15 cellular contexts compared by ENCODE assay signal in the genomic region with DNA sequence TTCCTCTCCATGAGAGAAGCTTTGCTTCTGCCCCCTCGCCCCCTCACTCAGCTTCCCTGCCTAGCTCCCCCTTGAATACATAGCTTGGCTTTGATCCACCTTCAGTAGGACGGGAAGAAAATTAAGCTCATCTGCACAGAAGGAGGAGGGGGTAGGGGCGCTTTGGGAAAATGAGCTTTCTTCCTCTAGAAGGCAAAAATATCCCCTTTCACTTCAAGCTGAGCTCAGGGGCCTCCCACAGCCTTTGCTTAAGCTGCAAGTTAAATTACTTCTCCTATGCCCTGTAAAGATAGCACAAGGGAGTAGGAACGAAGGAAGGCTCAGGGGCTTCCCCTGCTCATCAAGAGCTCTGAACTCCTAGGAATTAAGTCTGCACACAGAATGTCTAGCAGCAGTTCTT.
DNase-seq lines count a peak whose midpoint lies in the region; ATAC-seq and TF ChIP-seq lines count a peak whose summit lies in the region.
"Had no signal": no experiment of that assay in that cellular context is flagged by ENCODE, and none has a peak within 500 bp of the region (broad histone marks: within the 10 kb centered on the region; RNA-seq: fewer than 3 reads in every experiment).

No MANE protein-coding gene starts in this region.

- H3K27me3 Mint-ChIP-seq in brain (peaks cover 3% of the 10 kb centered on the region), neural progenitor cell (ENCODE audit: insufficient read depth, low read depth) (no peaks in the 10 kb centered on the region)

- TF ChIP-seq CTCF in HEK293 (tag by site-specific recombination; IDR thresholded peaks at IDR 0.05) (no peak), brain (conservative IDR thresholded peaks at IDR 0.05) (no peak), neural progenitor cell (IDR thresholded peaks at IDR 0.05) (no peak)

- H3K36me3 ChIP-seq in BLaER1 (no peaks in the 10 kb centered on the region), HEK293 (ENCODE audit: control insufficient read depth in 2 of 2, insufficient read depth in 1 of 2, low read length in 2 of 2) (no peaks in the 10 kb centered on the region), neural progenitor cell (no peaks in the 10 kb centered on the region)
- H3K36me3 ChIP-seq: HAP-1 had no signal

- no peaks in the 10 kb centered on the region for H3K9me3 Mint-ChIP-seq in brain
- H3K9me3 Mint-ChIP-seq in neural progenitor cell = no peaks in the 10 kb centered on the region

- ATAC-seq in HG02852 (IDR thresholded peaks at IDR 0.05; ENCODE audit: unreplicated experiment) = no peak
- ATAC-seq: GM12878 had no signal

- H3K27me3 ChIP-seq in BLaER1 (no peaks in the 10 kb centered on the region), neural progenitor cell (no peaks in the 10 kb centered on the region)
- H3K27me3 ChIP-seq: BE2C had no signal

- no peak overlapping the region for H2AFZ ChIP-seq in neural progenitor cell (replicated peaks)

- peaks cover 11% of the 10 kb centered on the region; the same call in 1 of the 2 replicates for H3K9me3 ChIP-seq in BLaER1
- no peaks in the 10 kb centered on the region for H3K9me3 ChIP-seq in HEK293 (ENCODE audit: control insufficient read depth, insufficient read depth, low read depth, low read length)
- no peaks in the 10 kb centered on the region for H3K9me3 ChIP-seq in neural progenitor cell (ENCODE audit: low read depth)
- H3K9me3 ChIP-seq: BE2C, HAP-1 had no signal

- peak overlapping the region; percentile 22 to 92 (median 84) for H3K27ac Mint-ChIP-seq in brain
- peak overlapping the region; percentile 48 for H3K27ac Mint-ChIP-seq in neural progenitor cell

- H3K36me3 Mint-ChIP-seq in brain (peaks cover 7% of the 10 kb centered on the region), neural progenitor cell (peaks cover 3% of the 10 kb centered on the region)

- H3F3A ChIP-seq in neural progenitor cell (ENCODE audit: low read depth) = peaks cover 20% of the 10 kb centered on the region

- no peaks in the 10 kb centered on the region for H3K79me2 ChIP-seq in neural progenitor cell (ENCODE audit: low read depth)

- H3K4me2 ChIP-seq in BLaER1 = peak overlapping the region; percentile 43
- H3K4me2 ChIP-seq in neural progenitor cell = peak overlapping the region; percentile 63

- POLR2A ChIA-PET in HEK293 (lab: Yijun Ruan, JAX) = no interaction called here

- DNase-seq in neural progenitor cell (ENCODE audit: low spot score) (peak; percentile 67), HuH-7.5 (ENCODE audit: low spot score) (no peak), mucosa of gallbladder (ENCODE audit: low spot score) (no peak)
- DNase-seq: BE2C, NCI-H1436 treated with DMSO at 0.1 percent for 48 hours, NCI-H2081, NCI-H226, NCI-H69, SIG-M5 had no signal

- H3K4me3 ChIP-seq in BLaER1 (no peak overlapping the region), HEK293 (ENCODE audit: low read depth, low read length) (no peak overlapping the region), neural progenitor cell (no peak overlapping the region)
- H3K4me3 ChIP-seq: GM12878, HAP-1 had no signal

- H3K4me1 Mint-ChIP-seq in brain (peaks cover 92% of the 10 kb centered on the region), neural progenitor cell (peaks cover 84% of the 10 kb centered on the region)

- H3K9ac ChIP-seq in BLaER1 (no peak overlapping the region), neural progenitor cell (no peak overlapping the region)

- H3K4me1 ChIP-seq in BLaER1 (peaks cover 46% of the 10 kb centered on the region), HEK293 (ENCODE audit: control insufficient read depth, insufficient read depth, low read length) (no peaks in the 10 kb centered on the region), neural progenitor cell (peaks cover 53% of the 10 kb centered on the region)
- H3K4me1 ChIP-seq: HAP-1 had no signal

- H4K20me1 ChIP-seq in BLaER1 (no peaks in the 10 kb centered on the region), neural progenitor cell (ENCODE audit: low read depth) (no peaks in the 10 kb centered on the region)

- no peak overlapping the region for H3K27ac ChIP-seq in BLaER1
- no peak overlapping the region for H3K27ac ChIP-seq in HEK293 (ENCODE audit: extremely low read depth, low read depth, low read length)
- H3K27ac ChIP-seq in neural progenitor cell = peak overlapping the region; percentile 54

- CTCF ChIA-PET in HEK293 (lab: Yijun Ruan, JAX) = interaction anchor here (0.9 to 1.5 kb wide), 4 partner anchors 21 to 117 kb away, joined by 3 to 6 read pairs (median 4); no protein-coding TSS in a partner anchor

- H3K4me3 Mint-ChIP-seq in brain (peak overlapping the region in 3 of 5 experiments; percentile 42 to 54 (median 47)), neural progenitor cell (peak overlapping the region; percentile 46)

TF ChIP-seq in HEK293, 187 proteins besides CTCF, POLR2A, EP300 and RAD21:
- TF ChIP-seq ZFHX2 (tag by site-specific recombination; conservative IDR thresholded peaks at IDR 0.05) (peak; percentile 50), EGR2 (tag by site-specific recombination; IDR thresholded peaks at IDR 0.05; ENCODE audit: low read depth) (peak; percentile 70), ZNF830 (tag by site-specific recombination; IDR thresholded peaks at IDR 0.05; ENCODE audit: low read depth) (no peak)
TF ChIP-seq in HEK293: peak in this region for 2.
